Comparison of ENCODE assay signal across 1 cellular context in genomic region chr7:122885583-122886356, GRCh38.
A peak's percentile ranks its signal among the peaks of the same experiment; 100 is the strongest.
TF ChIP-seq lines count a peak whose summit lies in the region.

No MANE protein-coding gene starts in this region.

TF ChIP-seq in HepG2, 621 proteins besides CTCF, POLR2A, EP300 and RAD21 (continued from another document):
- TF ChIP-seq NR2F6 (IDR thresholded peaks at IDR 0.05) (no peak), NR2F6 (CRISPR knock-in tag; IDR thresholded peaks at IDR 0.05) (0 out of 2 replicates have a peak, but pooled peaks have one; percentile 14), ZFP91 (CRISPR knock-in tag; IDR thresholded peaks at IDR 0.05; ENCODE audit: borderline replicate concordance) (peak; percentile 56; the same call in 1 of the 2 replicates), MTERF4 (CRISPR knock-in tag; IDR thresholded peaks at IDR 0.05) (0 out of 2 replicates have a peak, but pooled peaks have one; percentile 51), ZMYM3 (CRISPR knock-in tag; IDR thresholded peaks at IDR 0.05) (peak; percentile 60), SPEN (CRISPR knock-in tag; IDR thresholded peaks at IDR 0.05; ENCODE audit: low read depth) (0 out of 2 replicates have a peak, but pooled peaks have one; percentile 31), PHF21A (CRISPR knock-in tag; IDR thresholded peaks at IDR 0.05) (0 out of 2 replicates have a peak, but pooled peaks have one; percentile 13), ZNF275 (CRISPR knock-in tag; IDR thresholded peaks at IDR 0.05; ENCODE audit: borderline replicate concordance) (0 out of 2 replicates have a peak, but pooled peaks have one; percentile 8), SRY (CRISPR knock-in tag; IDR thresholded peaks at IDR 0.05) (peak; percentile 62)
